ENCODE assay signal across 7 cellular contexts in genomic region chr6:122530440-122531046, GRCh38. TPM values are rescaled to one million over a fixed set of nuclear protein-coding genes. Genes with fewer than 3 reads are reported as not detected.
DNase-seq lines count a peak whose midpoint lies in the region; ATAC-seq and TF ChIP-seq lines count a peak whose summit lies in the region.

No MANE protein-coding gene starts in this region.

- no peak overlapping the region for H2BK120ac ChIP-seq in H9 (ENCODE audit: low read depth, low read length, poor library complexity, severe bottlenecking)

- H3K79me2 ChIP-seq in H9 (ENCODE audit: insufficient read depth, low read length): peaks cover 5% of the 10 kb centered on the region; the same call in 1 of the 2 replicates

- peak in 6 of 8 donors; percentile 53 to 87 (median 72) for ATAC-seq in heart right ventricle

- no peak overlapping the region for H3K23ac ChIP-seq in H9 (ENCODE audit: insufficient read length, low read depth, low read length)

- no peak overlapping the region for H3K18ac ChIP-seq in H9 (ENCODE audit: insufficient read length, low read depth, low read length)

- H3K4me2 ChIP-seq in H9 (ENCODE audit: insufficient read depth, insufficient read length, low read length): no peak overlapping the region

- no peak overlapping the region for H2BK12ac ChIP-seq in H9 (ENCODE audit: insufficient read length, low read depth, low read length)

- intact Hi-C loops in heart right ventricle (cut with DNase I) (loop anchor here in 9 of 10 donors (1.0 to 5.0 kb wide), 9 partner anchors 33 to 150 kb away; no protein-coding TSS in a partner anchor), sigmoid colon (cut with DNase I) (loop anchor here (1.0 to 10.0 kb wide), 2 partner anchors 38 to 56 kb away; partner anchors contain the start of gene SERINC1)

- H4K8ac ChIP-seq in H9 (replicated peaks; ENCODE audit: insufficient read length, low read depth, low read length): no peak overlapping the region

- H3K56ac ChIP-seq in H9 (ENCODE audit: insufficient read length, low read depth, low read length): no peak overlapping the region

- no peak overlapping the region for H3K27ac Mint-ChIP-seq in H9

- no peak overlapping the region for H3K14ac ChIP-seq in H9 (ENCODE audit: insufficient read depth, low read length)

- no peak overlapping the region for H3K9ac ChIP-seq in H9 (ENCODE audit: extremely low read depth, insufficient read length, low read length)

- H2AK5ac ChIP-seq in H9 (ENCODE audit: insufficient read length, low read length): no peak overlapping the region

- H3K4me1 ChIP-seq in H9 (ENCODE audit: insufficient read depth, low read length) (no peaks in the 10 kb centered on the region), Peyer's patch (no peaks in the 10 kb centered on the region), heart right ventricle (no peaks in the 10 kb centered on the region), sigmoid colon (no peaks in the 10 kb centered on the region)

- DNase-seq in H9 (peak; percentile 57), Peyer's patch (peak in 2 of 3 donors; percentile 22 to 71), heart right ventricle (peak in 1 of 2 donors; percentile 57), sigmoid colon (no peak)
- peak; percentile 45 for DNase-seq in activated naive CD4-positive, alpha-beta T cell treated with anti-CD3 and anti-CD28 coated beads, Interleukin-2, amount 50 U/mL, for 16 hours

- no peak overlapping the region for H2AFZ ChIP-seq in H9 (ENCODE audit: low read length)

- H4K5ac ChIP-seq in H9 (ENCODE audit: insufficient read length, low read depth, low read length): no peak overlapping the region

- H3K27me3 ChIP-seq in H9 (ENCODE audit: insufficient read depth, low read length) (no peaks in the 10 kb centered on the region), Peyer's patch (no peaks in the 10 kb centered on the region), heart right ventricle (peaks cover 0 to 29% (median 6%) of the 10 kb centered on the region in 7 donors), sigmoid colon (no peaks in the 10 kb centered on the region)

- H2BK5ac ChIP-seq in H9 (ENCODE audit: insufficient read length, low read length): no peak overlapping the region

- no peak overlapping the region for H3K4me3 ChIP-seq in Peyer's patch
- H3K4me3 ChIP-seq in heart right ventricle: no peak overlapping the region
- no peak overlapping the region for H3K4me3 ChIP-seq in sigmoid colon

- TF ChIP-seq CTCF in GM12873 (IDR thresholded peaks at IDR 0.05; ENCODE audit: insufficient read depth, low read depth, low read length, missing control alignments) (peak; percentile 93), H9 (conservative IDR thresholded peaks at IDR 0.05) (peak; percentile 82), LNCAP (IDR thresholded peaks at IDR 0.05) (peak; percentile 89), Peyer's patch (IDR thresholded peaks at IDR 0.05) (peak; percentile 53 to 94 (median 88)), heart right ventricle (IDR thresholded peaks at IDR 0.05) (peak; percentile 70 to 95 (median 89)), sigmoid colon (IDR thresholded peaks at IDR 0.05) (peak; percentile 66 to 88 (median 76))

- H3T11ph ChIP-seq in H9 (ENCODE audit: low read length): no peak overlapping the region

- H3K36me3 ChIP-seq in Peyer's patch (no peaks in the 10 kb centered on the region), heart right ventricle (no peaks in the 10 kb centered on the region), sigmoid colon (no peaks in the 10 kb centered on the region)

- H3K4ac ChIP-seq in H9 (ENCODE audit: low read depth, low read length): no peak overlapping the region

- H2BK20ac ChIP-seq in H9 (ENCODE audit: low read depth, low read length, poor library complexity, severe bottlenecking): no peak overlapping the region

- peaks cover 3 to 10% of the 10 kb centered on the region in 2 experiments; a peak in 4 of 5 replicates for H3K9me3 Mint-ChIP-seq in H9

- peaks cover 2 to 14% of the 10 kb centered on the region in 2 experiments; a peak in 3 of 4 replicates for H3K4me1 Mint-ChIP-seq in H9

- H3K4me3 Mint-ChIP-seq in H9: no peak overlapping the region

- no peak for TF ChIP-seq POLR2A in Peyer's patch (IDR thresholded peaks at IDR 0.05)
- no peak for TF ChIP-seq POLR2A in sigmoid colon (IDR thresholded peaks at IDR 0.05)

- H4K20me1 ChIP-seq in H9 (ENCODE audit: control insufficient read depth, insufficient read depth, insufficient read length): no peaks in the 10 kb centered on the region

- no peaks in the 10 kb centered on the region for H3K79me1 ChIP-seq in H9 (ENCODE audit: insufficient read depth, low read depth, low read length, poor library complexity, severe bottlenecking)

- no CpG with 5 or more reads among the region's 1 CpG for WGBS in H9 (ENCODE audit: extremely low coverage, insufficient read length, low lambda C conversion rate)
- WGBS in heart right ventricle, 2 donors: 0 to 2% methylated on average over 1 of the region's 1 CpG
- 0% methylated on average over 1 of the region's 1 CpG for WGBS in sigmoid colon, 2 donors

- no peaks in the 10 kb centered on the region for H3K9me3 ChIP-seq in H9 (ENCODE audit: control insufficient read depth, low read depth, low read length)
- no peaks in the 10 kb centered on the region for H3K9me3 ChIP-seq in Peyer's patch
- peaks cover 0 to 15% (median 4%) of the 10 kb centered on the region in 11 donors for H3K9me3 ChIP-seq in heart right ventricle
- peaks cover 0 to 3% (median 0%) of the 10 kb centered on the region in 4 donors for H3K9me3 ChIP-seq in sigmoid colon

- H3K36me3 Mint-ChIP-seq in H9 (ENCODE audit: insufficient read depth in 1 of 3, low read depth in 3 of 3): peaks cover 8 to 14% (median 12%) of the 10 kb centered on the region in 3 experiments

- H3K27me3 Mint-ChIP-seq in H9 (ENCODE audit: low read depth): no peaks in the 10 kb centered on the region

- H4K91ac ChIP-seq in H9 (ENCODE audit: insufficient read length, low read depth, low read length): no peak overlapping the region

- H3K23me2 ChIP-seq in H9 (ENCODE audit: insufficient read length, low read depth, low read length, poor library complexity, severe bottlenecking): no peaks in the 10 kb centered on the region

- no peak for TF ChIP-seq EP300 in sigmoid colon (IDR thresholded peaks at IDR 0.05)

- H2BK15ac ChIP-seq in H9 (ENCODE audit: low read depth, low read length): no peak overlapping the region

- H3K27ac ChIP-seq in H9 (ENCODE audit: insufficient read length, low read depth, low read length) (no peak overlapping the region), Peyer's patch (no peak overlapping the region), heart right ventricle (no peak overlapping the region), sigmoid colon (no peak overlapping the region)

RNA-seq across cellular contexts. Expression of gene SERINC1, which starts 58.9 kb away (rescaled TPM):
- total RNA-seq in H9 (2021) (46.5 and 48.4 TPM in 2 replicates), Peyer's patch (100 to 1,000 TPM in 1 of 4 donors, 10 to 100 TPM in 3; 50.3 to 115 (median 70.0) TPM), heart right ventricle (100 to 1,000 TPM; 156 to 206 (median 178) TPM), sigmoid colon (100 to 1,000 TPM; 220 to 301 (median 239) TPM)
- polyA plus RNA-seq in heart right ventricle (100 to 1,000 TPM in 1 of 2 donors, 10 to 100 TPM in 1; 44.8 to 103 TPM), sigmoid colon (10 to 100 TPM; 31.2 to 73.1 (median 52.9) TPM)
